29 cellular contexts compared by ENCODE assay signal in the genomic region with DNA sequence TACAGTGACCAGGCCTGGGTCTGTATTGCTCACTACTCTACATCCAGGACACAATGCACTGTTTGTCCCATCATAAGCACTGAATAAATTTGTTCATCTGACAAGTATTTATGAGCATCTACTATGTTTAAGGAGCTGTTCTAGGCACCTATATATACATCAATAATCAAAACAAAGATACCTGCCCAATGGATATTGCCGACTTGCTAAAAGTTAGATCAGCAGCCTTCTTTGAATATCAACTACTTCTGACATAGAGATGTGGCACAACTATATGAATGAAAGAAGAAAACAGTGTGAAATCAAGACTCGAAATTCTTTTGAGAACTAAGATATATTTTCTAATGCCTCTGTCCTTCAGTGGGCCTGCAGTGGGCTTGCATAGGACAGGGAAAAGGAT.
"Had no signal": no experiment of that assay in that cellular context is flagged by ENCODE, and none has a peak within 500 bp of the region (broad histone marks: within the 10 kb centered on the region; RNA-seq: fewer than 3 reads in every experiment).

No MANE protein-coding gene starts in this region.

- FAIRE-seq: endothelial cell of umbilical vein, islet of Langerhans had no signal

- H3K9me3 ChIP-seq: ascending aorta, heart right ventricle, right atrium auricular region, spleen, thoracic aorta, uterus had no signal

- H3K36me3 ChIP-seq: ascending aorta, brain microvascular endothelial cell, heart right ventricle, right atrium auricular region, thoracic aorta, uterus, WERI-Rb-1 had no signal

- H3K4me3 Mint-ChIP-seq: activated CD4-positive, alpha-beta memory T cell treated with anti-CD3 and anti-CD28 coated beads, Interleukin-2, amount 10 ng/mL, durations not matched to agents 7 days and 5 days; activated CD4-positive, alpha-beta T cell treated with anti-CD3 and anti-CD28 coated beads, Interleukin-2, amount 10 ng/mL, durations not matched to agents 7 days and 5 days; activated naive CD4-positive, alpha-beta T cell treated with anti-CD3 and anti-CD28 coated beads, Interleukin-2, amount 10 ng/mL, durations not matched to agents 7 days and 5 days; activated naive CD8-positive, alpha-beta T cell treated with anti-CD3 and anti-CD28 coated beads, Interleukin-2, amount 10 ng/mL, durations not matched to agents 7 days and 5 days; activated T-cell treated with anti-CD3 and anti-CD28 coated beads, Interleukin-2, amount 50 U/mL, for 24 hours; effector memory CD8-positive, alpha-beta T cell; T-helper 17 cell; type B pancreatic cell had no signal

- H3K27ac ChIP-seq: ascending aorta, brain microvascular endothelial cell, heart right ventricle, parathyroid adenoma, right atrium auricular region, spleen, thoracic aorta, uterus, WERI-Rb-1 had no signal

- H3K79me2 ChIP-seq: parathyroid adenoma had no signal

- H2AFZ ChIP-seq: parathyroid adenoma had no signal

- H3K4me1 Mint-ChIP-seq: activated CD4-positive, alpha-beta memory T cell treated with anti-CD3 and anti-CD28 coated beads, Interleukin-2, amount 10 ng/mL, durations not matched to agents 7 days and 5 days; activated CD4-positive, alpha-beta T cell treated with anti-CD3 and anti-CD28 coated beads, Interleukin-2, amount 10 ng/mL, durations not matched to agents 7 days and 5 days; activated naive CD4-positive, alpha-beta T cell treated with anti-CD3 and anti-CD28 coated beads, Interleukin-2, amount 10 ng/mL, durations not matched to agents 7 days and 5 days had no signal

- ATAC-seq: activated CD4-positive, CD25-positive, alpha-beta regulatory T cell treated with anti-CD3 and anti-CD28 coated beads, Interleukin-2, amount 50 U/mL, for 24 hours; effector memory CD8-positive, alpha-beta T cell; heart right ventricle; left cardiac atrium; left ventricle myocardium superior; T-helper 17 cell had no signal

- H3K27me3 Mint-ChIP-seq: activated CD4-positive, alpha-beta memory T cell treated with anti-CD3 and anti-CD28 coated beads, Interleukin-2, amount 10 ng/mL, durations not matched to agents 7 days and 5 days; activated CD4-positive, alpha-beta T cell treated with anti-CD3 and anti-CD28 coated beads, Interleukin-2, amount 10 ng/mL, durations not matched to agents 7 days and 5 days; activated naive CD4-positive, alpha-beta T cell treated with anti-CD3 and anti-CD28 coated beads, Interleukin-2, amount 10 ng/mL, durations not matched to agents 7 days and 5 days; activated naive CD8-positive, alpha-beta T cell treated with anti-CD3 and anti-CD28 coated beads, Interleukin-2, amount 10 ng/mL, durations not matched to agents 7 days and 5 days; activated T-cell treated with anti-CD3 and anti-CD28 coated beads, Interleukin-2, amount 50 U/mL, for 24 hours; effector memory CD8-positive, alpha-beta T cell; T-helper 17 cell; type B pancreatic cell had no signal

- H3K36me3 Mint-ChIP-seq: activated naive CD4-positive, alpha-beta T cell treated with anti-CD3 and anti-CD28 coated beads, Interleukin-2, amount 10 ng/mL, durations not matched to agents 7 days and 5 days; activated naive CD8-positive, alpha-beta T cell treated with anti-CD3 and anti-CD28 coated beads, Interleukin-2, amount 10 ng/mL, durations not matched to agents 7 days and 5 days; type B pancreatic cell had no signal

- H3K9me3 Mint-ChIP-seq: activated CD4-positive, alpha-beta memory T cell treated with anti-CD3 and anti-CD28 coated beads, Interleukin-2, amount 10 ng/mL, durations not matched to agents 7 days and 5 days; activated CD4-positive, alpha-beta T cell treated with anti-CD3 and anti-CD28 coated beads, Interleukin-2, amount 10 ng/mL, durations not matched to agents 7 days and 5 days; activated naive CD4-positive, alpha-beta T cell treated with anti-CD3 and anti-CD28 coated beads, Interleukin-2, amount 10 ng/mL, durations not matched to agents 7 days and 5 days; activated naive CD8-positive, alpha-beta T cell treated with anti-CD3 and anti-CD28 coated beads, Interleukin-2, amount 10 ng/mL, durations not matched to agents 7 days and 5 days; activated T-cell treated with anti-CD3 and anti-CD28 coated beads, Interleukin-2, amount 50 U/mL, for 24 hours; effector memory CD8-positive, alpha-beta T cell; type B pancreatic cell had no signal

- H3K4me1 ChIP-seq: ascending aorta, parathyroid adenoma, right atrium auricular region, spleen, uterus had no signal

- DNase-seq: activated CD4-positive, alpha-beta memory T cell treated with anti-CD3 and anti-CD28 coated beads, Interleukin-2, amount 10 ng/mL, durations not matched to agents 7 days and 5 days; activated CD4-positive, alpha-beta T cell treated with anti-CD3 and anti-CD28 coated beads, Interleukin-2, amount 10 ng/mL, durations not matched to agents 7 days and 5 days; activated CD8-positive, alpha-beta memory T cell treated with anti-CD3 and anti-CD28 coated beads, Interleukin-2, amount 50 U/mL, for 48 hours; activated gamma-delta T cell; activated naive CD4-positive, alpha-beta T cell treated with anti-CD3 and anti-CD28 coated beads, Interleukin-2, amount 10 ng/mL, durations not matched to agents 7 days and 5 days; activated naive CD8-positive, alpha-beta T cell treated with anti-CD3 and anti-CD28 coated beads, Interleukin-2, amount 10 ng/mL, durations not matched to agents 7 days and 5 days; activated T-cell treated with anti-CD3 and anti-CD28 coated beads, Interleukin-2, amount 50 U/mL, for 24 hours; brain microvascular endothelial cell; cortex of kidney; effector memory CD8-positive, alpha-beta T cell; heart right ventricle; left cardiac atrium; left ventricle myocardium superior; nucleus accumbens; spleen; stimulated activated naive CD4-positive, alpha-beta T cell treated with Interleukin-2 at 50 U/mL for 16 hours; SW 1271; T-helper 17 cell; T1000; uterus; WERI-Rb-1 had no signal

- H3K27me3 ChIP-seq: ascending aorta, brain microvascular endothelial cell, heart right ventricle, right atrium auricular region, spleen, uterus had no signal

- H3K27ac Mint-ChIP-seq: activated CD4-positive, alpha-beta memory T cell treated with anti-CD3 and anti-CD28 coated beads, Interleukin-2, amount 10 ng/mL, durations not matched to agents 7 days and 5 days; activated CD4-positive, alpha-beta T cell treated with anti-CD3 and anti-CD28 coated beads, Interleukin-2, amount 10 ng/mL, durations not matched to agents 7 days and 5 days; activated naive CD4-positive, alpha-beta T cell treated with anti-CD3 and anti-CD28 coated beads, Interleukin-2, amount 10 ng/mL, durations not matched to agents 7 days and 5 days; activated naive CD8-positive, alpha-beta T cell treated with anti-CD3 and anti-CD28 coated beads, Interleukin-2, amount 10 ng/mL, durations not matched to agents 7 days and 5 days; activated T-cell treated with anti-CD3 and anti-CD28 coated beads, Interleukin-2, amount 50 U/mL, for 24 hours; effector memory CD8-positive, alpha-beta T cell; T-helper 17 cell; type B pancreatic cell had no signal

- H3K9ac ChIP-seq: parathyroid adenoma had no signal

- H3K4me3 ChIP-seq: ascending aorta, heart right ventricle, right atrium auricular region, spleen, thoracic aorta, uterus had no signal
